9 cellular contexts compared by ENCODE assay signal in genomic region chr13:46796129-46796514, GRCh38. TPM values are rescaled to one million over a fixed set of nuclear protein-coding genes. Genes with fewer than 3 reads are reported as not detected.
DNase-seq lines count a peak whose midpoint lies in the region; ATAC-seq and TF ChIP-seq lines count a peak whose summit lies in the region.
"Had no signal": no experiment of that assay in that cellular context is flagged by ENCODE, and none has a peak within 500 bp of the region (broad histone marks: within the 10 kb centered on the region; RNA-seq: fewer than 3 reads in every experiment).

No MANE protein-coding gene starts in this region.

- TSS peak; percentile 71 for BruUV-seq in A673 (replicated peaks; lab: Mats Ljungman, UMichigan)
- BruUV-seq in IMR-90 (replicated peaks; lab: Mats Ljungman, UMichigan), result TSS peak; percentile 51

- peaks cover 6% of the 10 kb centered on the region for H3K36me3 Mint-ChIP-seq in central memory CD8-positive, alpha-beta T cell (ENCODE audit: insufficient read depth)

- TF ChIP-seq RAD21 in IMR-90 (IDR thresholded peaks at IDR 0.05; ENCODE audit: low read length), result no peak

- H3K9me3 ChIP-seq in A673 (ENCODE audit: low read depth, low read length, poor library complexity, severe bottlenecking) (no peaks in the 10 kb centered on the region), IMR-90 (ENCODE audit: control insufficient read depth, insufficient read depth, low read length) (no peaks in the 10 kb centered on the region), mucosa of stomach (ENCODE audit: control insufficient read depth, low read length) (no peaks in the 10 kb centered on the region)

- WGBS in IMR-90 (ENCODE audit: extremely low coverage in 2 of 2, insufficient read length in 1 of 2), 2 experiments, result 50% methylated on average over 1 of the region's 5 CpGs; no CpG with 5 or more reads in 1 of the 2 experiments

- H3K4ac ChIP-seq in IMR-90 (ENCODE audit: low read depth, low read length), result peak overlapping the region; percentile 93

- peak overlapping the region; percentile 96; the same call in 1 of the 2 replicates for H4K91ac ChIP-seq in IMR-90 (ENCODE audit: insufficient read depth, low read depth, low read length)

- TF ChIP-seq POLR2A in IMR-90 (IDR thresholded peaks at IDR 0.05; ENCODE audit: low read depth, low read length), result no peak

- H3K4me2 ChIP-seq in IMR-90 (ENCODE audit: low read depth, low read length), result peak overlapping the region; percentile 91

- H3K27ac Mint-ChIP-seq in central memory CD8-positive, alpha-beta T cell (ENCODE audit: low read depth), result peak overlapping the region; percentile 94

- no peaks in the 10 kb centered on the region; the same call in 1 of the 2 replicates for H4K20me1 ChIP-seq in IMR-90 (ENCODE audit: insufficient read depth, low read length)

- H2AK5ac ChIP-seq in IMR-90 (ENCODE audit: low read depth, low read length), result peak overlapping the region; percentile 89

- H3K9ac ChIP-seq in IMR-90 (ENCODE audit: low read depth, low read length) (peak overlapping the region; percentile 94), mucosa of stomach (ENCODE audit: low read length) (peak overlapping the region; percentile 78)

- H3K56ac ChIP-seq in IMR-90 (ENCODE audit: extremely low read depth, insufficient read depth, low read length), result peak overlapping the region; percentile 92; the same call in 1 of the 2 replicates

- H3K18ac ChIP-seq in IMR-90 (ENCODE audit: low read depth, low read length), result peak overlapping the region; percentile 78

- peaks cover 28 to 30% of the 10 kb centered on the region in 2 experiments for H3K79me1 ChIP-seq in IMR-90 (ENCODE audit: low read depth in 1 of 2, low read length in 2 of 2)

- no peaks in the 10 kb centered on the region for H3K27me3 ChIP-seq in A673 (replicated peaks; ENCODE audit: insufficient read depth, low read depth, low read length, poor library complexity)
- no peaks in the 10 kb centered on the region for H3K27me3 ChIP-seq in IMR-90 (ENCODE audit: control insufficient read depth, insufficient read depth, low read length)
- H3K27me3 ChIP-seq in mucosa of stomach (ENCODE audit: control insufficient read depth, insufficient read depth, low read length), result no peaks in the 10 kb centered on the region

- POLR2A ChIA-PET in A673 (lab: Charles Lee; ENCODE audit: low non-redundant PET) (no interaction called here), IMR-90 (lab: Charles Lee; ENCODE audit: unreplicated experiment) (no interaction called here)

- dilution Hi-C loops in IMR-90 (cut with HindIII; ENCODE audit: low sequenced_read_pairs, unreplicated experiment), result no loop called here

- H2AFZ ChIP-seq in IMR-90 (replicated peaks; ENCODE audit: low read length, poor library complexity), result peak overlapping the region; percentile 99

- intact Hi-C loops in A673 (cut with micrococcal nuclease; ENCODE audit: unreplicated experiment) (no loop called here), IMR-90 (cut with micrococcal nuclease) (no loop called here)

- peak overlapping the region; percentile 69 for H3K4me3 ChIP-seq in A673 (ENCODE audit: low read depth, low read length, poor library complexity, severe bottlenecking)
- H3K4me3 ChIP-seq in IMR-90 (ENCODE audit: insufficient read depth, low read depth, low read length), result peak overlapping the region; percentile 84
- peak overlapping the region; percentile 77 for H3K4me3 ChIP-seq in mucosa of stomach (ENCODE audit: low read length)

- H3K9me1 ChIP-seq in IMR-90 (ENCODE audit: insufficient read depth, low read length), result peaks cover 5% of the 10 kb centered on the region; the same call in 1 of the 2 replicates

- no peaks in the 10 kb centered on the region for H3K27me3 Mint-ChIP-seq in central memory CD8-positive, alpha-beta T cell

- no peaks in the 10 kb centered on the region for H3K9me3 Mint-ChIP-seq in central memory CD8-positive, alpha-beta T cell

- H3K27ac ChIP-seq in A673 (ENCODE audit: low read depth, low read length, poor library complexity, severe bottlenecking), result peak overlapping the region; percentile 83
- peak overlapping the region; percentile 94 for H3K27ac ChIP-seq in IMR-90 (ENCODE audit: insufficient read depth, low read length)

- ATAC-seq in IMR-90 (ENCODE audit: low read depth) (no peak), GM21515 (IDR thresholded peaks at IDR 0.05; ENCODE audit: unreplicated experiment) (no peak)
- no peak for ATAC-seq in central memory CD8-positive, alpha-beta T cell (replicated peaks; ENCODE audit: extremely low read depth, poor library complexity, severe bottlenecking)

- in situ Hi-C loops in IMR-90 (cut with MboI; ENCODE audit: low sequenced_read_pairs), result no loop called here

- CTCF ChIA-PET in A673 (lab: Charles Lee), result no interaction called here
- CTCF ChIA-PET in IMR-90 (lab: Yijun Ruan, JAX), result no interaction called here

- DNase-seq in A673 (ENCODE audit: low spot score) (no peak), IMR-90 (no peak), NCI-H1048 (lab: John Stamatoyannopoulos, UW) (no peak), NCI-H446 treated with DMSO at 0.1 percent for 48 hours (lab: John Stamatoyannopoulos, UW) (no peak), foreskin melanocyte (no peak)
- no peak for DNase-seq in central memory CD8-positive, alpha-beta T cell (ENCODE audit: low spot score in 2 of 2)
- DNase-seq: NK-92 treated with Interleukin-12 subunit alpha and Interleukin-12 subunit beta, amount 100 ng/mL, for 24 hours had no signal

- H2BK120ac ChIP-seq in IMR-90 (ENCODE audit: low read depth, low read length), result 0 out of 2 replicates have a peak overlapping the region, but pooled peaks have one; percentile 9

- H3K4me3 Mint-ChIP-seq in central memory CD8-positive, alpha-beta T cell, result peak overlapping the region; percentile 98

- H3K36me3 ChIP-seq in A673 (ENCODE audit: insufficient read depth, low read length, poor library complexity, severe bottlenecking) (peaks cover 18% of the 10 kb centered on the region), IMR-90 (ENCODE audit: control insufficient read depth, insufficient read depth, low read length) (peaks cover 3% of the 10 kb centered on the region; the same call in 1 of the 2 replicates), mucosa of stomach (ENCODE audit: control insufficient read depth, insufficient read depth, low read length) (no peaks in the 10 kb centered on the region)

- peaks cover 31% of the 10 kb centered on the region for H3K4me1 Mint-ChIP-seq in central memory CD8-positive, alpha-beta T cell

- H4K5ac ChIP-seq in IMR-90 (ENCODE audit: low read depth, low read length), result peak overlapping the region; percentile 84

- TF ChIP-seq CTCF in A673 (conservative IDR thresholded peaks at IDR 0.05; ENCODE audit: low read depth, low read length) (no peak), IMR-90 (conservative IDR thresholded peaks at IDR 0.05; ENCODE audit: low read depth, low read length) (no peak)

- H3K23ac ChIP-seq in IMR-90 (ENCODE audit: low read depth, low read length), result peak overlapping the region; percentile 95

- no peak overlapping the region; the same call in 1 of the 2 replicates for H2BK20ac ChIP-seq in IMR-90 (ENCODE audit: low read depth, low read length)

- H3K4me1 ChIP-seq in A673 (ENCODE audit: insufficient read depth, low read length, poor library complexity, severe bottlenecking), result peaks cover 19% of the 10 kb centered on the region
- peaks cover 5% of the 10 kb centered on the region for H3K4me1 ChIP-seq in IMR-90 (ENCODE audit: control insufficient read depth, insufficient read depth, low read length)
- H3K4me1 ChIP-seq in mucosa of stomach (ENCODE audit: control insufficient read depth, insufficient read depth, low read length), result peaks cover 18% of the 10 kb centered on the region

- H2BK15ac ChIP-seq in IMR-90 (ENCODE audit: low read depth, low read length), result no peak overlapping the region

- peak overlapping the region; percentile 91 to 97 for H4K8ac ChIP-seq in IMR-90 (ENCODE audit: low read depth in 2 of 2, low read length in 2 of 2)

- peak overlapping the region; percentile 90 for H2BK5ac ChIP-seq in IMR-90 (ENCODE audit: low read depth, low read length, poor library complexity, severe bottlenecking)

- H3K14ac ChIP-seq in IMR-90 (replicated peaks; ENCODE audit: low read depth, low read length), result peak overlapping the region; percentile 97

- peak overlapping the region; percentile 92 for H2AK9ac ChIP-seq in IMR-90 (replicated peaks; ENCODE audit: low read depth, low read length, poor library complexity)

TF ChIP-seq in IMR-90, 13 proteins besides CTCF, POLR2A, EP300 and RAD21:
- no peak for TF ChIP-seq BHLHE40 (IDR thresholded peaks at IDR 0.05; ENCODE audit: low read depth, low read length)
- no peak for TF ChIP-seq MAFK (IDR thresholded peaks at IDR 0.05; ENCODE audit: low read depth, low read length)
- TF ChIP-seq NFE2L2 (IDR thresholded peaks at IDR 0.05; ENCODE audit: low read depth, low read length), result no peak
- TF ChIP-seq, protein P1, sequence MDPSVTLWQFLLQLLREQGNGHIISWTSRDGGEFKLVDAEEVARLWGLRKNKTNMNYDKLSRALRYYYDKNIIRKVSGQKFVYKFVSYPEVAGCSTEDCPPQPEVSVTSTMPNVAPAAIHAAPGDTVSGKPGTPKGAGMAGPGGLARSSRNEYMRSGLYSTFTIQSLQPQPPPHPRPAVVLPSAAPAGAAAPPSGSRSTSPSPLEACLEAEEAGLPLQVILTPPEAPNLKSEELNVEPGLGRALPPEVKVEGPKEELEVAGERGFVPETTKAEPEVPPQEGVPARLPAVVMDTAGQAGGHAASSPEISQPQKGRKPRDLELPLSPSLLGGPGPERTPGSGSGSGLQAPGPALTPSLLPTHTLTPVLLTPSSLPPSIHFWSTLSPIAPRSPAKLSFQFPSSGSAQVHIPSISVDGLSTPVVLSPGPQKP (IDR thresholded peaks at IDR 0.05; ENCODE audit: borderline replicate concordance, low read depth, low read length), result no peak
- no peak for TF ChIP-seq CEBPB (IDR thresholded peaks at IDR 0.05; ENCODE audit: low read depth, low read length)
- TF ChIP-seq MAZ (IDR thresholded peaks at IDR 0.05; ENCODE audit: borderline replicate concordance, low read depth, low read length), result no peak
- no peak for TF ChIP-seq CHD1 (IDR thresholded peaks at IDR 0.05; ENCODE audit: low read depth, low read length)
- no peak for TF ChIP-seq MXI1 (IDR thresholded peaks at IDR 0.05; ENCODE audit: borderline replicate concordance, low read depth, low read length)
- no peak for TF ChIP-seq SMC3 (IDR thresholded peaks at IDR 0.05; ENCODE audit: low read depth, low read length)
- no peak for TF ChIP-seq FOS (IDR thresholded peaks at IDR 0.05; ENCODE audit: low read depth, low read length)
TF ChIP-seq in IMR-90: peak in this region for 0.

RNA-seq across cellular contexts. Expression of gene ESD, which starts 0.8 kb away (rescaled TPM):
- 165 and 167 TPM in 2 replicates for total RNA-seq in A673 (2021)
- total RNA-seq in IMR-90 (2012; rRNA removed), result 108 and 135 TPM in 2 replicates
- polyA plus RNA-seq in IMR-90 (2012; rRNA removed), result 80.9 and 90.4 TPM in 2 replicates
- 23.2 and 34.5 TPM in 2 replicates for polyA plus RNA-seq in IMR-90 (2012; cell fraction: cytosol; rRNA removed)
- 5.5 and 56.5 TPM in 2 replicates for polyA plus RNA-seq in IMR-90 (2012; cell fraction: nucleus; rRNA removed; ENCODE audit: low replicate concordance)
